Comparison of ENCODE assay signal across 1 cellular context in genomic region chr12:105109465-105110212, GRCh38.
TF ChIP-seq lines count a peak whose summit lies in the region.

No MANE protein-coding gene starts in this region.

TF ChIP-seq in GM12878, 131 proteins besides CTCF, POLR2A, EP300 and RAD21 (continued from another document):
- TF ChIP-seq PKNOX1 (IDR thresholded peaks at IDR 0.05) (0 out of 2 replicates have a peak, but pooled peaks have one; percentile 6), TAF1 (IDR thresholded peaks at IDR 0.05; ENCODE audit: borderline replicate concordance, low read depth, low read length) (0 out of 2 replicates have a peak, but pooled peaks have one; percentile 18), IRF4 (IDR thresholded peaks at IDR 0.05; ENCODE audit: low read depth, low read length) (peak; percentile 69; the same call in 1 of the 2 replicates), EGR1 (IDR thresholded peaks at IDR 0.05; ENCODE audit: borderline replicate concordance in 1 of 2, low read depth in 2 of 2, low read length in 2 of 2) (no peak), BCL11A (IDR thresholded peaks at IDR 0.05; ENCODE audit: low read depth, low read length) (0 out of 2 replicates have a peak, but pooled peaks have one; percentile 44), PML (IDR thresholded peaks at IDR 0.05; ENCODE audit: low read length) (peak; percentile 54; the same call in 1 of the 2 replicates), IKZF1 (conservative IDR thresholded peaks at IDR 0.05) (0 out of 2 replicates have a peak, but pooled peaks have one; percentile 40), ETV6 (conservative IDR thresholded peaks at IDR 0.05 in 1 of 2, IDR thresholded peaks at IDR 0.05 in 1 of 2; ENCODE audit: borderline replicate concordance in 1 of 2, low read depth in 1 of 2) (0 out of 4 replicates have a peak, but pooled peaks of 1 of the 2 experiments have one; percentile 43), E2F4 (IDR thresholded peaks at IDR 0.05; ENCODE audit: low read depth, low read length) (no peak), ESRRA (IDR thresholded peaks at IDR 0.05; ENCODE audit: low read length) (no peak), FOXM1 (IDR thresholded peaks at IDR 0.05; ENCODE audit: low read depth, low read length) (peak; percentile 48; the same call in 1 of the 2 replicates), POLR2AphosphoS5 (IDR thresholded peaks at IDR 0.05; ENCODE audit: low read length) (peak; percentile 55; the same call in 1 of the 2 replicates), ZNF384 (IDR thresholded peaks at IDR 0.05; ENCODE audit: borderline replicate concordance, low read depth, low read length) (peak; percentile 80), TBL1XR1 (IDR thresholded peaks at IDR 0.05; ENCODE audit: low read depth, low read length) (0 out of 2 replicates have a peak, but pooled peaks have one; percentile 31), TCF3 (IDR thresholded peaks at IDR 0.05; ENCODE audit: borderline replicate concordance, insufficient read depth, low read depth, low read length) (no peak), MTA2 (IDR thresholded peaks at IDR 0.05; ENCODE audit: low read depth) (peak; percentile 58), IKZF2 (IDR thresholded peaks at IDR 0.05) (no peak), NFIC (IDR thresholded peaks at IDR 0.05; ENCODE audit: low read depth, low read length) (peak; percentile 76), YY1 (IDR thresholded peaks at IDR 0.05; ENCODE audit: low read depth, low read length) (peak; percentile 44; the same call in 1 of the 2 replicates)
